Comparison of ENCODE assay signal across 9 cellular contexts in the genomic region with DNA sequence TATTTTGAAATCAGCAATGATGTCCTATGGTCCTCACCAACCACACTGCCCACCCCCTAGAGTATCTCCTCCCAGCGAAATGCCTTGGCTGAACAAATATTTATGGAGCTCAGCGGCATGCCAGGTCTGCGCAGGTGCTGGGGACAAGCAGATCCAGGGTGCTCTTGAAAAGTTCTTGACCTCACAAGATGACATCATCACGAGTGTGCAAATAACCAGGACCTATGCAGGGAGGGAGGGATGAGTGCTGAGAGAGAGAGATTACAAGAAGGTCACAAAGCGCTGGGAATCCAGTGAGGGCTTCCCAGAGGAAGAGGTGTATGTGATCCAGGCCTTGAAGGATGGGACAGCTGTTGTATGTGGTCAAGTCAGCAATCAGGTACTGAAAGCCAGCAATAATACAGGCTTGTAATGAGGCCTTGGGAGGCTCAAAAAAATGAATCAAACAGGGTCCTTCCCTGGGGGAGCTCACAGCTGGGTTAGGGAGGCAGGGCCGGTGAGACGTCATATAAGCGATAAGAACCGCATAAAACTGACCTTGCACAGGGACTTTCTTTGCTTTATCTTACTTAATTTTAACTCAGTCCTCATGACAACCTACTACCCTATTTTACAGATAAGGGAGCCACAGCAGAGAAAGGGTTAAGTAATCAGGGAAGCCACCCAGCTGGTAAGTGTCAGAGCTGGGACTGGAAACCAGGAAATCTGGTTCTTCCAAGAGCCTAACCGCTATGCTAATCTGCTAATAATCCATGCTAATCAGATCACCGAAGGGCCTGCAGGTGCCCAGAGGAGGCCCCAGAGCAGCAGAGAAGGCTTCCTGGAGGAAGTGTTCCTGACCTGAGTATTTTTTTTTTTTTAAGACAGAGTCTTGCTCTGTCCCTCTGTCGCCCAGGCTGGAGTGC. TPM values are rescaled to one million over a fixed set of nuclear protein-coding genes. Genes with fewer than 3 reads are reported as not detected.
DNase-seq lines count a peak whose midpoint lies in the region; ATAC-seq and TF ChIP-seq lines count a peak whose summit lies in the region.
"Had no signal": no experiment of that assay in that cellular context is flagged by ENCODE, and none has a peak within 500 bp of the region (broad histone marks: within the 10 kb centered on the region; RNA-seq: fewer than 3 reads in every experiment).

No MANE protein-coding gene starts in this region.

- TF ChIP-seq CTCF in testis (IDR thresholded peaks at IDR 0.05) = no peak

- intact Hi-C loops in testis (cut with DNase I; ENCODE audit: low total_unique reads) = no loop called here

- no peak overlapping the region for H3K4me3 ChIP-seq in testis

- no peaks in the 10 kb centered on the region for H3K27me3 ChIP-seq in testis

- H3K36me3 ChIP-seq in testis (ENCODE audit: low read depth, missing control alignments) = no peaks in the 10 kb centered on the region

- peaks cover 93% of the 10 kb centered on the region for H3K4me1 ChIP-seq in testis

- no peak for TF ChIP-seq POLR2A in testis (IDR thresholded peaks at IDR 0.05)

- H3K9me3 ChIP-seq in testis = no peaks in the 10 kb centered on the region

- peak overlapping the region in 1 of 2 donors; percentile 61 for H3K27ac ChIP-seq in testis

- WGBS in testis, 2 donors = 44 to 68% methylated on average over 12 of the region's 12 CpGs

- no peak for ATAC-seq in HG02840 (IDR thresholded peaks at IDR 0.05; ENCODE audit: low FRiP score, unreplicated experiment)

- DNase-seq in COR-L47 (lab: John Stamatoyannopoulos, UW) (peak; percentile 45), NCI-H1092 (lab: John Stamatoyannopoulos, UW) (peak; percentile 59), amniotic epithelial cell (ENCODE audit: low read depth) (peak; percentile 61), mucosa of gallbladder (ENCODE audit: low spot score) (peak; percentile 68), testis (no peak), NCI-H446 treated with DMSO at 0.1 percent for 48 hours (lab: John Stamatoyannopoulos, UW) (no peak), NOMO-1 (lab: John Stamatoyannopoulos, UW; ENCODE audit: unreplicated experiment in 2 of 2) (no peak)
- DNase-seq: T-helper 9 cell had no signal

RNA-seq across cellular contexts. Expression of gene ARRB1, which starts 8.2 kb away (rescaled TPM):
- total RNA-seq in mucosa of gallbladder = 57.7 TPM
- 1 to 10 TPM; 8.4 to 8.5 TPM for total RNA-seq in testis
- 9.8 TPM for polyA plus RNA-seq in testis (ENCODE audit: insufficient read depth, low read depth, low replicate concordance)

RNA-seq across cellular contexts. Expression of gene RPS3, which starts 56.1 kb away (rescaled TPM):
- 1,626 TPM for total RNA-seq in mucosa of gallbladder
- total RNA-seq in testis = 100 to 1,000 TPM; 464 to 925 TPM
- 1,294 TPM for polyA plus RNA-seq in testis (ENCODE audit: insufficient read depth, low read depth, low replicate concordance)

Comparison
In these comparisons a context has a peak if more than half of its experiments do, and no peak if none do; other contexts are left out.
1. DNase-seq: peak in COR-L47 (single experiment), NCI-H1092 (single experiment), amniotic epithelial cell (single experiment) and mucosa of gallbladder (single experiment); none in testis (single experiment), NCI-H446 treated with DMSO at 0.1 percent for 48 hours (single experiment) and NOMO-1 (0 of 2).